8 cellular contexts compared by ENCODE assay signal in genomic region chr17:59620518-59621259, GRCh38. TPM values are rescaled to one million over a fixed set of nuclear protein-coding genes. Genes with fewer than 3 reads are reported as not detected.
DNase-seq lines count a peak whose midpoint lies in the region; ATAC-seq and TF ChIP-seq lines count a peak whose summit lies in the region.

No MANE protein-coding gene starts in this region.

- peaks cover 44% of the 10 kb centered on the region for H3K4me1 Mint-ChIP-seq in WTC11

- H3K27ac Mint-ChIP-seq in WTC11: peak overlapping the region; percentile 100

- H3K4me3 Mint-ChIP-seq in WTC11: peak overlapping the region; percentile 90

- CTCF ChIA-PET in WTC11 (lab: Charles Lee): no interaction called here

- no peak for TF ChIP-seq POLR2A in NB4 (IDR thresholded peaks at IDR 0.05; ENCODE audit: extremely low read depth, insufficient read length)

- intact Hi-C loops in left colon (cut with DNase I, micrococcal nuclease): no loop called here

- DNase-seq in GM06990 (ENCODE audit: extremely low read depth, insufficient read length) (peak; percentile 29), NB4 (ENCODE audit: low read depth) (peak; percentile 74), WTC11 (ENCODE audit: low spot score) (peak; percentile 18), cardiac fibroblast (ENCODE audit: low read depth in 2 of 2) (peak; percentile 35 to 43), left colon (peak; percentile 56 to 67), dedifferentiated amniotic fluid mesenchymal stem cell (ENCODE audit: extremely low spot score) (no peak)
- peak; percentile 45 for DNase-seq in stimulated activated CD4-positive, alpha-beta T cell treated with anti-CD3 and anti-CD28 coated beads, Interleukin-2, amount 100 ng/mL, for 4 hours (ENCODE audit: low read depth)

- TF ChIP-seq CTCF in GM06990 (IDR thresholded peaks at IDR 0.05; ENCODE audit: insufficient read depth, low read length, poor library complexity, severe bottlenecking): no peak
- no peak for TF ChIP-seq CTCF in NB4 (IDR thresholded peaks at IDR 0.05; ENCODE audit: low read depth, low read length)
- TF ChIP-seq CTCF in WTC11 (IDR thresholded peaks at IDR 0.05): no peak
- TF ChIP-seq CTCF in cardiac fibroblast (IDR thresholded peaks at IDR 0.05; ENCODE audit: low read depth, low read length): no peak

- no peaks in the 10 kb centered on the region for H3K9me3 Mint-ChIP-seq in WTC11

- H3K36me3 ChIP-seq in GM06990 (ENCODE audit: control insufficient read depth, insufficient read depth, low read length): no peaks in the 10 kb centered on the region

- H3K4me3 ChIP-seq in GM06990 (replicated peaks; ENCODE audit: low read depth, low read length) (peak overlapping the region; percentile 98), NB4 (ENCODE audit: low read depth, low read length) (peak overlapping the region; percentile 98), cardiac fibroblast (replicated peaks in 1 of 2; ENCODE audit: low read depth in 2 of 2, low read length in 2 of 2) (peak overlapping the region; percentile 97 to 98)

- no peaks in the 10 kb centered on the region for H3K27me3 ChIP-seq in GM06990 (replicated peaks; ENCODE audit: control insufficient read depth, insufficient read depth, low read length)

- ATAC-seq in WTC11 (peak; percentile 8; the same call in 1 of the 2 replicates), left colon (peak; percentile 35), HG02623 (IDR thresholded peaks at IDR 0.05; ENCODE audit: unreplicated experiment) (no peak)

- H3K27me3 Mint-ChIP-seq in WTC11 (ENCODE audit: low read depth): no peaks in the 10 kb centered on the region

- no peaks in the 10 kb centered on the region for H3K36me3 Mint-ChIP-seq in WTC11

- POLR2A ChIA-PET in WTC11 (lab: Charles Lee): interaction anchor here (1.1 to 1.7 kb wide), 2 partner anchors 19 to 515 kb away, joined by 4 to 7 read pairs; partner anchors contain the start of gene TRIM37

TF ChIP-seq in WTC11, 78 proteins besides CTCF, POLR2A, EP300 and RAD21:
- no peak for TF ChIP-seq NFATC4 (CRISPR knock-in tag; IDR thresholded peaks at IDR 0.05)
TF ChIP-seq in WTC11: peak in this region for 0.

RNA-seq across cellular contexts. Expression of gene CLTC, which starts 1.0 kb away (rescaled TPM):
- total RNA-seq in WTC11 (2021): 238 to 283 TPM (median 240 TPM) in 3 replicates
- total RNA-seq in left colon: 100 to 1,000 TPM; 295 to 329 TPM

RNA-seq across cellular contexts. Expression of gene DHX40, which starts 55.3 kb away (rescaled TPM):
- total RNA-seq in WTC11 (2021): 26.9 to 29.6 TPM (median 28.8 TPM) in 3 replicates
- total RNA-seq in left colon: 10 to 100 TPM; 14.1 to 19.6 TPM
